Comparison of ENCODE assay signal across 13 cellular contexts in the genomic region with DNA sequence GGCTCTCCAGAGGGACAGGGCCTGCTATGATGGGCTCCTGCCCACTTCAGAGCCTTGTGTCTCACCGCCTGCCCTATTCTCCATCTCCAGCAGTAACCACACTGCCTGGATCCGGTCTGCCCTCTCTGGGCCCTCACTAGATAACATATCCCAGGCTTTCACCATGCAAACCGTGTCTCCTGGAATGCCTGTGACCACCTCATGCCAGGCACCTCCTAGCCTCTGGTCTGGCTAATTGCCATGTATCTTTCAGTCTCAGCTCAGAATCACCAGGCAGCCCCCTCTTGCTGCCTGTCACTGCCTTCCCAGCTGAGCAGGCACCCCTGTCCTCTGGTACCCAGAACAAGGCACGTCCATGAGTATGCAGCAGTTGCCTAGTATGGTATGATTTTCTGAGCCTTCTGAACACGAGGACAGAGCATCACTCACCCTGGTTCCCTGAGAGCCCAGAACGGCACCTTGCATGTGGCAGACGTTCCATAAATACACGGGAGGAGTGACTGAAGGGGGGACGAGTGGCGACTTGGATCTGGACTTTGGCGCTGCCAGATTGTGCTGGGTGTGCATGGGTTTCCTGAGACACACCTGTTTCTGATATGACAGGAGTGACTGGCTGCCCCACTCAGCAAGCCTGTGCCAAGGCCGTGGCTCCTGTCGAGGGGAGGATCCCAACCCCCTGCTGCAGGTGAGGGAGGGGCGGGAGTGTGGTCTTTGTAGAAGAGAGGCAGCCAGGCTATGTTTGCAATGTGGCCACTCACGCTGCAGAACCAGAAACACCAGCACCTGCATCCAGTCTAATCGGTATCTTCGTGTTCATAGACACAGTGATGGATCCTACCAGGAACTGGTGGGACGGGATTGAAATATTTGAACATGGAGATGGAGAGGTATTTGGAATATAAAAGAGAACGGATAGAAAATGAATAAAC.
A peak's percentile ranks its signal among the peaks of the same experiment; 100 is the strongest.
DNase-seq lines count a peak whose midpoint lies in the region; ATAC-seq and TF ChIP-seq lines count a peak whose summit lies in the region.
"Had no signal": no experiment of that assay in that cellular context is flagged by ENCODE, and none has a peak within 500 bp of the region (broad histone marks: within the 10 kb centered on the region; RNA-seq: fewer than 3 reads in every experiment).

No MANE protein-coding gene starts in this region.

- peak overlapping the region; percentile 18 for H3K4me3 Mint-ChIP-seq in activated CD4-positive, alpha-beta T cell treated with anti-CD3 and anti-CD28 coated beads, Interleukin-2, amount 10 ng/mL, durations not matched to agents 7 days and 5 days
- peak overlapping the region; percentile 18 to 80 (median 24) for H3K4me3 Mint-ChIP-seq in T-cell
- H3K4me3 Mint-ChIP-seq in effector memory CD8-positive, alpha-beta T cell = peak overlapping the region; percentile 22 to 64
- H3K4me3 Mint-ChIP-seq: nephron had no signal

- H3K27me3 ChIP-seq in smooth muscle cell (ENCODE audit: low read depth) (no peaks in the 10 kb centered on the region), PC-3 (ENCODE audit: low read length) (no peaks in the 10 kb centered on the region)
- H3K27me3 ChIP-seq: right lobe of liver had no signal

- BruUV-seq in PC-3 (replicated peaks; lab: Mats Ljungman, UMichigan) = no TSS peak

- DNase-seq in activated CD4-positive, alpha-beta T cell treated with anti-CD3 and anti-CD28 coated beads, Interleukin-2, amount 10 ng/mL, durations not matched to agents 7 days and 5 days = no peak
- no peak for DNase-seq in activated CD4-positive, alpha-beta T cell treated with anti-CD3 and anti-CD28 coated beads for 1 hour
- DNase-seq in T-cell (no peak), smooth muscle cell (lab: John Stamatoyannopoulos, UW; ENCODE audit: unreplicated experiment) (no peak), SW 1271 (lab: John Stamatoyannopoulos, UW) (no peak), NCI-H1930 (lab: John Stamatoyannopoulos, UW) (no peak), PC-3 (no peak)
- no peak for DNase-seq in effector memory CD8-positive, alpha-beta T cell
- DNase-seq: cerebellar nuclear complex, erythroblast, right lobe of liver had no signal

- peaks cover 80% of the 10 kb centered on the region for H3K4me1 Mint-ChIP-seq in activated CD4-positive, alpha-beta T cell treated with anti-CD3 and anti-CD28 coated beads, Interleukin-2, amount 10 ng/mL, durations not matched to agents 7 days and 5 days
- H3K4me1 Mint-ChIP-seq in T-cell = peaks cover 78 to 90% (median 80%) of the 10 kb centered on the region in 3 donors
- H3K4me1 Mint-ChIP-seq in effector memory CD8-positive, alpha-beta T cell (ENCODE audit: low read depth in 2 of 2) = peaks cover 52 to 57% of the 10 kb centered on the region in 2 donors

- H3K4me1 ChIP-seq in smooth muscle cell (ENCODE audit: low read depth) (peaks cover 11% of the 10 kb centered on the region), PC-3 (ENCODE audit: insufficient read depth, low read length) (no peaks in the 10 kb centered on the region)
- H3K4me1 ChIP-seq: right lobe of liver had no signal

- H3F3A ChIP-seq in smooth muscle cell (ENCODE audit: low read depth) = no peaks in the 10 kb centered on the region
- H3F3A ChIP-seq in PC-3 (ENCODE audit: low read length, unreplicated experiment) = no peaks in the 10 kb centered on the region

- H3K9me3 ChIP-seq in smooth muscle cell (replicated peaks; ENCODE audit: low read depth) (no peaks in the 10 kb centered on the region), PC-3 (ENCODE audit: low read length) (no peaks in the 10 kb centered on the region)
- H3K9me3 ChIP-seq: right lobe of liver had no signal

- POLR2A ChIA-PET in activated CD4-positive, alpha-beta T cell treated with anti-CD3 and anti-CD28 coated beads, Interleukin-2, amount 10 ng/mL, durations not matched to agents 7 days and 5 days (lab: Charles Lee) = no interaction called here
- POLR2A ChIA-PET in T-cell (lab: Charles Lee) = no interaction called here
- POLR2A ChIA-PET in PC-3 (lab: Charles Lee; ENCODE audit: unreplicated experiment) = no interaction called here

- peak overlapping the region; percentile 83 for H3K27ac Mint-ChIP-seq in activated CD4-positive, alpha-beta T cell treated with anti-CD3 and anti-CD28 coated beads, Interleukin-2, amount 10 ng/mL, durations not matched to agents 7 days and 5 days
- peak overlapping the region; percentile 78 to 87 for H3K27ac Mint-ChIP-seq in T-cell
- peak overlapping the region; percentile 87 to 95 for H3K27ac Mint-ChIP-seq in effector memory CD8-positive, alpha-beta T cell
- H3K27ac Mint-ChIP-seq: nephron had no signal

- no peak for TF ChIP-seq CTCF in smooth muscle cell (IDR thresholded peaks at IDR 0.05; ENCODE audit: borderline replicate concordance, insufficient read depth, poor library complexity, severe bottlenecking)
- TF ChIP-seq CTCF in PC-3 (conservative IDR thresholded peaks at IDR 0.05; ENCODE audit: low read depth, low read length) = no peak

- no peak overlapping the region for H2AFZ ChIP-seq in smooth muscle cell (ENCODE audit: low read depth)
- H2AFZ ChIP-seq in PC-3 (ENCODE audit: low read length) = no peak overlapping the region

- H3K79me2 ChIP-seq in smooth muscle cell (ENCODE audit: low read depth) (no peaks in the 10 kb centered on the region), PC-3 (ENCODE audit: low read length) (no peaks in the 10 kb centered on the region)

- H3K4me3 ChIP-seq in smooth muscle cell = no peak overlapping the region
- no peak overlapping the region for H3K4me3 ChIP-seq in PC-3 (ENCODE audit: low read length)
- H3K4me3 ChIP-seq: right lobe of liver had no signal

- ATAC-seq in T-cell (replicated peaks in 1 of 4) = no peak
- no peak for ATAC-seq in effector memory CD8-positive, alpha-beta T cell (replicated peaks)
- no peak for ATAC-seq in PC-3
- ATAC-seq: left lobe of liver, right lobe of liver had no signal

- H4K20me1 ChIP-seq in smooth muscle cell (ENCODE audit: low read depth) (peaks cover 37% of the 10 kb centered on the region), PC-3 (ENCODE audit: low read length) (no peaks in the 10 kb centered on the region)

- H3K4me2 ChIP-seq in smooth muscle cell (peak overlapping the region; percentile 61), PC-3 (ENCODE audit: low read length) (no peak overlapping the region)

- H3K36me3 ChIP-seq in smooth muscle cell (ENCODE audit: low read depth) (no peaks in the 10 kb centered on the region), PC-3 (ENCODE audit: low read depth, low read length) (no peaks in the 10 kb centered on the region)
- H3K36me3 ChIP-seq: right lobe of liver had no signal

- H3K36me3 Mint-ChIP-seq in activated CD4-positive, alpha-beta T cell treated with anti-CD3 and anti-CD28 coated beads, Interleukin-2, amount 10 ng/mL, durations not matched to agents 7 days and 5 days (ENCODE audit: low read depth) = peaks cover 53% of the 10 kb centered on the region
- H3K36me3 Mint-ChIP-seq in T-cell = peaks cover 22% of the 10 kb centered on the region
- peaks cover 3% of the 10 kb centered on the region for H3K36me3 Mint-ChIP-seq in effector memory CD8-positive, alpha-beta T cell (ENCODE audit: insufficient read depth)

- H3K27ac ChIP-seq in smooth muscle cell (ENCODE audit: low read depth) = no peak overlapping the region
- no peak overlapping the region for H3K27ac ChIP-seq in PC-3 (ENCODE audit: low read length)
- H3K27ac ChIP-seq: right lobe of liver had no signal

- H3K9ac ChIP-seq in smooth muscle cell (ENCODE audit: low read depth) = no peak overlapping the region
- H3K9ac ChIP-seq in PC-3 (ENCODE audit: low read length) = no peak overlapping the region

- WGBS in smooth muscle cell (ENCODE audit: low lambda C conversion rate) = 92% methylated on average over 19 of the region's 19 CpGs

- intact Hi-C loops in PC-3 (cut with micrococcal nuclease) = no loop called here

- H3K9me2 ChIP-seq in PC-3 (replicated peaks; ENCODE audit: low read length) = no peaks in the 10 kb centered on the region

- CTCF ChIA-PET in activated CD4-positive, alpha-beta T cell treated with anti-CD3 and anti-CD28 coated beads, Interleukin-2, amount 10 ng/mL, durations not matched to agents 7 days and 5 days (lab: Charles Lee) = interaction anchor here (1.1 kb wide), 1 partner anchor 16 kb away, joined by 3 read pairs; no protein-coding TSS in a partner anchor
- CTCF ChIA-PET in T-cell (lab: Charles Lee) = no interaction called here
- CTCF ChIA-PET in PC-3 (lab: Charles Lee) = no interaction called here

- no peaks in the 10 kb centered on the region for H3K27me3 Mint-ChIP-seq in activated CD4-positive, alpha-beta T cell treated with anti-CD3 and anti-CD28 coated beads, Interleukin-2, amount 10 ng/mL, durations not matched to agents 7 days and 5 days
- no peaks in the 10 kb centered on the region for H3K27me3 Mint-ChIP-seq in T-cell
- no peaks in the 10 kb centered on the region for H3K27me3 Mint-ChIP-seq in effector memory CD8-positive, alpha-beta T cell

- H3K9me3 Mint-ChIP-seq in activated CD4-positive, alpha-beta T cell treated with anti-CD3 and anti-CD28 coated beads, Interleukin-2, amount 10 ng/mL, durations not matched to agents 7 days and 5 days = no peaks in the 10 kb centered on the region
- H3K9me3 Mint-ChIP-seq in T-cell = no peaks in the 10 kb centered on the region
- no peaks in the 10 kb centered on the region for H3K9me3 Mint-ChIP-seq in effector memory CD8-positive, alpha-beta T cell
- H3K9me3 Mint-ChIP-seq: nephron had no signal
